ENCODE assay signal across 15 cellular contexts in genomic region chr18:13415736-13416135, GRCh38.
DNase-seq lines count a peak whose midpoint lies in the region; ATAC-seq, FAIRE-seq and TF ChIP-seq lines count a peak whose summit lies in the region.
"Had no signal": no experiment of that assay in that cellular context is flagged by ENCODE, and none has a peak within 500 bp of the region (broad histone marks: within the 10 kb centered on the region; RNA-seq: fewer than 3 reads in every experiment).

No MANE protein-coding gene starts in this region.

- H3K36me3 Mint-ChIP-seq in activated CD8-positive, alpha-beta T cell treated with anti-CD3 and anti-CD28 coated beads, Interleukin-2, amount 10 ng/mL, durations not matched to agents 7 days and 5 days (ENCODE audit: low read depth): peaks cover 14% of the 10 kb centered on the region

- no peak for DNase-seq in heart left ventricle
- no peak for DNase-seq in Right ventricle myocardium inferior (ENCODE audit: missing footprints)
- no peak for DNase-seq in activated CD8-positive, alpha-beta T cell treated with anti-CD3 and anti-CD28 coated beads, Interleukin-2, amount 10 ng/mL, durations not matched to agents 7 days and 5 days
- no peak for DNase-seq in left ventricle myocardium superior
- no peak for DNase-seq in upper lobe of right lung
- DNase-seq in kidney: no peak
- no peak for DNase-seq in mesenchymal stem cell
- DNase-seq: DMS153, NCI-H187, SHP77 treated with DMSO at 0.1 percent for 48 hours had no signal

- H3K27me3 ChIP-seq in heart left ventricle (no peaks in the 10 kb centered on the region), upper lobe of right lung (no peaks in the 10 kb centered on the region), mesenchymal stem cell (ENCODE audit: control insufficient read depth in 1 of 2, insufficient read depth in 1 of 2, low read length in 2 of 2) (no peaks in the 10 kb centered on the region)

- no peak overlapping the region for H2BK15ac ChIP-seq in mesenchymal stem cell (ENCODE audit: low read depth, poor library complexity, severe bottlenecking)

- H3K4me3 ChIP-seq in heart left ventricle: no peak overlapping the region
- no peak overlapping the region for H3K4me3 ChIP-seq in upper lobe of right lung
- H3K4me3 ChIP-seq in kidney (ENCODE audit: low read length in 2 of 2): no peak overlapping the region
- no peak overlapping the region for H3K4me3 ChIP-seq in mesenchymal stem cell (ENCODE audit: insufficient read depth in 1 of 2, low read depth in 1 of 2, low read length in 2 of 2)
- H3K4me3 ChIP-seq: A549 had no signal

- CTCF ChIA-PET in activated CD8-positive, alpha-beta T cell treated with anti-CD3 and anti-CD28 coated beads, Interleukin-2, amount 10 ng/mL, durations not matched to agents 7 days and 5 days (lab: Charles Lee): interaction anchor here (1.6 kb wide), 1 partner anchor 200 kb away, joined by 6 read pairs; no protein-coding TSS in a partner anchor

- no peak overlapping the region for H3K18ac ChIP-seq in mesenchymal stem cell (ENCODE audit: low read depth in 1 of 2, low read length in 2 of 2)

- H2BK5ac ChIP-seq in mesenchymal stem cell (ENCODE audit: low read depth, low read length, poor library complexity, severe bottlenecking): no peak overlapping the region

- H3K4me3 Mint-ChIP-seq in activated CD8-positive, alpha-beta T cell treated with anti-CD3 and anti-CD28 coated beads, Interleukin-2, amount 10 ng/mL, durations not matched to agents 7 days and 5 days: no peak overlapping the region
- H3K4me3 Mint-ChIP-seq: CD14-positive monocyte had no signal

- intact Hi-C loops in heart left ventricle (cut with DNase I) (loop anchor here in 5 of 10 donors (2.0 to 10.0 kb wide), 6 partner anchors 33 to 193 kb away; no protein-coding TSS in a partner anchor), Right ventricle myocardium inferior (cut with DNase I) (loop anchor here (5.0 kb wide), 3 partner anchors 33 to 193 kb away; no protein-coding TSS in a partner anchor), left ventricle myocardium superior (cut with micrococcal nuclease) (loop anchor here (10.0 kb wide), 1 partner anchor 59 kb away; no protein-coding TSS in a partner anchor), upper lobe of right lung (cut with DNase I) (no loop called here), kidney (cut with DNase I) (no loop called here)

- H3K36me3 ChIP-seq in heart left ventricle (peaks cover 0 to 4% (median 0%) of the 10 kb centered on the region in 9 donors), upper lobe of right lung (no peaks in the 10 kb centered on the region), kidney (ENCODE audit: control insufficient read depth in 1 of 2, insufficient read depth in 2 of 2, low read length in 2 of 2) (no peaks in the 10 kb centered on the region), mesenchymal stem cell (ENCODE audit: control insufficient read depth in 1 of 2, insufficient read depth in 2 of 2, low read depth in 1 of 2, low read length in 2 of 2) (no peaks in the 10 kb centered on the region)

- H3K9me3 Mint-ChIP-seq in activated CD8-positive, alpha-beta T cell treated with anti-CD3 and anti-CD28 coated beads, Interleukin-2, amount 10 ng/mL, durations not matched to agents 7 days and 5 days (ENCODE audit: insufficient read depth): peaks cover 8% of the 10 kb centered on the region

- H4K8ac ChIP-seq in mesenchymal stem cell (ENCODE audit: low read length): no peak overlapping the region

- ATAC-seq in heart left ventricle (peak in 3 of 4 donors; percentile 10 to 27 (median 11)), Right ventricle myocardium inferior (no peak), left ventricle myocardium superior (peak; percentile 4), upper lobe of right lung (peak; percentile 12), HG03097 (IDR thresholded peaks at IDR 0.05; ENCODE audit: low FRiP score, unreplicated experiment) (no peak)
- ATAC-seq in activated CD8-positive, alpha-beta T cell treated with anti-CD3 and anti-CD28 coated beads, Interleukin-2, amount 10 ng/mL, durations not matched to agents 7 days and 5 days: no peak
- ATAC-seq: A549, HCT116 had no signal

- H3K27ac Mint-ChIP-seq in activated CD8-positive, alpha-beta T cell treated with anti-CD3 and anti-CD28 coated beads, Interleukin-2, amount 10 ng/mL, durations not matched to agents 7 days and 5 days: peak overlapping the region; percentile 28

- no peak overlapping the region for H2BK120ac ChIP-seq in mesenchymal stem cell (ENCODE audit: low read depth, low read length)

- no peak overlapping the region for H2BK12ac ChIP-seq in mesenchymal stem cell (ENCODE audit: low read length in 2 of 2)

- H3K27ac ChIP-seq in heart left ventricle (peak overlapping the region in 7 of 12 donors; percentile 1 to 70 (median 64)), upper lobe of right lung (no peak overlapping the region), kidney (ENCODE audit: low read depth in 2 of 2, low read length in 2 of 2) (no peak overlapping the region), mesenchymal stem cell (ENCODE audit: low read length, poor library complexity, severe bottlenecking) (no peak overlapping the region)
- H3K27ac ChIP-seq: A549 had no signal

- H3K27me3 Mint-ChIP-seq in activated CD8-positive, alpha-beta T cell treated with anti-CD3 and anti-CD28 coated beads, Interleukin-2, amount 10 ng/mL, durations not matched to agents 7 days and 5 days (ENCODE audit: low read depth): no peaks in the 10 kb centered on the region

- FAIRE-seq in kidney (lab: Jason Lieb, UNC): no peak
- FAIRE-seq: A549, RCC 7860 had no signal

- H3K4me2 ChIP-seq in mesenchymal stem cell (ENCODE audit: low read length, poor library complexity, severe bottlenecking): no peak overlapping the region
- H3K4me2 ChIP-seq: A549 had no signal

- H3K9me3 ChIP-seq in heart left ventricle (peaks cover 0 to 9% (median 0%) of the 10 kb centered on the region in 12 donors), upper lobe of right lung (no peaks in the 10 kb centered on the region), kidney (ENCODE audit: control insufficient read depth in 1 of 2, low read length in 2 of 2) (peaks cover 0 to 6% of the 10 kb centered on the region in 2 donors), mesenchymal stem cell (ENCODE audit: control insufficient read depth, low read length) (peaks cover 10% of the 10 kb centered on the region)
- H3K9me3 ChIP-seq: A549 had no signal

- H3K4me1 ChIP-seq in heart left ventricle (peaks cover 7 to 60% (median 43%) of the 10 kb centered on the region in 12 donors), upper lobe of right lung (peaks cover 13% of the 10 kb centered on the region), kidney (ENCODE audit: control insufficient read depth in 1 of 2, insufficient read depth in 1 of 2, low read depth in 1 of 2, low read length in 2 of 2) (peaks cover 0 to 3% of the 10 kb centered on the region in 2 donors), mesenchymal stem cell (ENCODE audit: control insufficient read depth, insufficient read depth, low read depth, low read length) (no peaks in the 10 kb centered on the region)
- H3K4me1 ChIP-seq: A549 had no signal

- no peak overlapping the region for H3K4ac ChIP-seq in mesenchymal stem cell (ENCODE audit: low read depth in 1 of 2, low read length in 2 of 2)

- peaks cover 30% of the 10 kb centered on the region for H3K4me1 Mint-ChIP-seq in activated CD8-positive, alpha-beta T cell treated with anti-CD3 and anti-CD28 coated beads, Interleukin-2, amount 10 ng/mL, durations not matched to agents 7 days and 5 days (ENCODE audit: low read depth)

- whole genome bisulfite sequencing in heart left ventricle, 4 donors: 80 to 91% (median 87%) methylated on average over 11 to 12 of the region's 12 CpGs
- WGBS in mesenchymal stem cell: 86% methylated on average over 12 of the region's 12 CpGs

- no peak for TF ChIP-seq POLR2A in heart left ventricle (IDR thresholded peaks at IDR 0.05)

- no peak overlapping the region for H4K91ac ChIP-seq in mesenchymal stem cell (ENCODE audit: low read length)

- no peak overlapping the region for H3K14ac ChIP-seq in mesenchymal stem cell (ENCODE audit: low read length in 2 of 2)

- H2AK5ac ChIP-seq in mesenchymal stem cell (ENCODE audit: low read length, severe bottlenecking): no peak overlapping the region

- H3K9ac ChIP-seq in kidney (ENCODE audit: low read length in 2 of 2) (no peak overlapping the region), mesenchymal stem cell (ENCODE audit: low read length) (no peak overlapping the region)

- POLR2A ChIA-PET in activated CD8-positive, alpha-beta T cell treated with anti-CD3 and anti-CD28 coated beads, Interleukin-2, amount 10 ng/mL, durations not matched to agents 7 days and 5 days (lab: Charles Lee): interaction anchor here (1.0 kb wide), 1 partner anchor 192 kb away, joined by 3 read pairs; no protein-coding TSS in a partner anchor

- no peak overlapping the region for H3K23ac ChIP-seq in mesenchymal stem cell (ENCODE audit: low read length in 2 of 2)

- H3K79me1 ChIP-seq in mesenchymal stem cell (replicated peaks; ENCODE audit: low read length, poor library complexity, severe bottlenecking): no peaks in the 10 kb centered on the region

- no peak overlapping the region for H2AFZ ChIP-seq in mesenchymal stem cell (ENCODE audit: low read depth, low read length)

- TF ChIP-seq CTCF in heart left ventricle (IDR thresholded peaks at IDR 0.05) (no peak), upper lobe of right lung (IDR thresholded peaks at IDR 0.05) (no peak), kidney (IDR thresholded peaks at IDR 0.05; ENCODE audit: borderline replicate concordance, extremely low read depth, insufficient read depth) (no peak)

Comparison
In these comparisons a context has a peak if more than half of its experiments do, and no peak if none do; other contexts are left out.
1. ATAC-seq: peak in heart left ventricle (3 of 4), left ventricle myocardium superior (single experiment) and upper lobe of right lung (single experiment); none in Right ventricle myocardium inferior (single experiment), activated CD8-positive, alpha-beta T cell treated with anti-CD3 and anti-CD28 coated beads, Interleukin-2, amount 10 ng/mL, durations not matched to agents 7 days and 5 days (single experiment) and HG03097 (single experiment).
2. H3K27ac ChIP-seq: peak in heart left ventricle (7 of 12); none in upper lobe of right lung (single experiment), kidney (0 of 2) and mesenchymal stem cell (single experiment).
3. intact Hi-C loops: an anchor here in Right ventricle myocardium inferior (5.0 kb wide) and left ventricle myocardium superior (10.0 kb wide); none called in upper lobe of right lung and kidney.